In genomic region chr7:80244206-80244956, GRCh38 we compare ENCODE assay signal across 17 cellular contexts.
A peak's percentile ranks its signal among the peaks of the same experiment; 100 is the strongest.
DNase-seq lines count a peak whose midpoint lies in the region; ATAC-seq, FAIRE-seq and TF ChIP-seq lines count a peak whose summit lies in the region.
"Had no signal": no experiment of that assay in that cellular context is flagged by ENCODE, and none has a peak within 500 bp of the region (broad histone marks: within the 10 kb centered on the region; RNA-seq: fewer than 3 reads in every experiment).

No MANE protein-coding gene starts in this region.

- peak overlapping the region; percentile 64 for H2BK120ac ChIP-seq in mesenchymal stem cell (ENCODE audit: low read depth, low read length)

- H2BK15ac ChIP-seq in mesenchymal stem cell (ENCODE audit: low read depth, poor library complexity, severe bottlenecking), result no peak overlapping the region

- WGBS in mesenchymal stem cell, result 27% methylated on average over 3 of the region's 4 CpGs

- H3K27ac ChIP-seq in mesenchymal stem cell (ENCODE audit: low read length, poor library complexity, severe bottlenecking) (no peak overlapping the region), foreskin keratinocyte (no peak overlapping the region)
- H3K27ac ChIP-seq: WERI-Rb-1 had no signal

- H3K4me1 ChIP-seq in mesenchymal stem cell (ENCODE audit: control insufficient read depth, insufficient read depth, low read depth, low read length) (no peaks in the 10 kb centered on the region), foreskin keratinocyte (no peaks in the 10 kb centered on the region)

- H3K18ac ChIP-seq in mesenchymal stem cell (ENCODE audit: low read depth in 1 of 2, low read length in 2 of 2), result peak overlapping the region; percentile 22 to 78

- H3K4ac ChIP-seq in mesenchymal stem cell (ENCODE audit: low read depth in 1 of 2, low read length in 2 of 2), result peak overlapping the region; percentile 3 to 29

- H3K36me3 ChIP-seq in mesenchymal stem cell (ENCODE audit: control insufficient read depth in 1 of 2, insufficient read depth in 2 of 2, low read depth in 1 of 2, low read length in 2 of 2), result no peaks in the 10 kb centered on the region
- H3K36me3 ChIP-seq: WERI-Rb-1 had no signal

- no peaks in the 10 kb centered on the region for H3K9me3 ChIP-seq in mesenchymal stem cell (ENCODE audit: control insufficient read depth, low read length)

- intact Hi-C loops in Right ventricle myocardium superior (cut with DNase I), result no loop called here
- intact Hi-C loops in cardiac septum (cut with DNase I), result no loop called here

- H2BK12ac ChIP-seq in mesenchymal stem cell (ENCODE audit: low read length in 2 of 2), result peak overlapping the region; percentile 33 to 83

- no peak overlapping the region for H2BK5ac ChIP-seq in mesenchymal stem cell (ENCODE audit: low read depth, low read length, poor library complexity, severe bottlenecking)

- peak overlapping the region; percentile 72 for H3K9ac ChIP-seq in mesenchymal stem cell (ENCODE audit: low read length)

- TF ChIP-seq CTCF in foreskin keratinocyte (conservative IDR thresholded peaks at IDR 0.05), result no peak

- DNase-seq in Right ventricle myocardium superior (no peak), cardiac septum (ENCODE audit: low spot score) (no peak), fibroblast of gingiva (ENCODE audit: low read depth) (peak; percentile 51), mesenchymal stem cell (peak; percentile 85), foreskin keratinocyte (no peak), GM19239 (ENCODE audit: insufficient read length, low spot score) (no peak), SHP77 (lab: John Stamatoyannopoulos, UW) (no peak)
- DNase-seq: ACHN; activated naive CD4-positive, alpha-beta T cell; CD8-positive, alpha-beta T cell; EL; NCI-H1436; small intestine; stimulated activated naive B cell treated with anti-CD40 and anti-IgM and Interleukin-4, amounts not matched to agents 10 μg/mL and 1 μg/mL and 100 μg/mL, for 72 hours; WERI-Rb-1 had no signal

- H3K4me2 ChIP-seq in mesenchymal stem cell (ENCODE audit: low read length, poor library complexity, severe bottlenecking), result no peak overlapping the region

- FAIRE-seq in GM19239 (lab: Jason Lieb, UNC), result no peak
- FAIRE-seq: small intestine had no signal

- H4K91ac ChIP-seq in mesenchymal stem cell (ENCODE audit: low read length), result peak overlapping the region; percentile 84

- H4K8ac ChIP-seq in mesenchymal stem cell (ENCODE audit: low read length), result peak overlapping the region; percentile 67

- H3K14ac ChIP-seq in mesenchymal stem cell (ENCODE audit: low read length in 2 of 2), result peak overlapping the region in 1 of 2 experiments; percentile 41

- no peak overlapping the region for H2AFZ ChIP-seq in mesenchymal stem cell (ENCODE audit: low read depth, low read length)

- H3K23ac ChIP-seq in mesenchymal stem cell (ENCODE audit: low read length in 2 of 2), result no peak overlapping the region

- H3K79me1 ChIP-seq in mesenchymal stem cell (replicated peaks; ENCODE audit: low read length, poor library complexity, severe bottlenecking), result no peaks in the 10 kb centered on the region

- H3K4me3 ChIP-seq in mesenchymal stem cell (ENCODE audit: insufficient read depth in 1 of 2, low read depth in 1 of 2, low read length in 2 of 2), result no peak overlapping the region

- H3K27me3 ChIP-seq in mesenchymal stem cell (ENCODE audit: control insufficient read depth in 1 of 2, insufficient read depth in 1 of 2, low read length in 2 of 2), result no peaks in the 10 kb centered on the region
- H3K27me3 ChIP-seq in foreskin keratinocyte, result no peaks in the 10 kb centered on the region

- peak; percentile 79 for ATAC-seq in Right ventricle myocardium superior (ENCODE audit: poor library complexity)
- no peak for ATAC-seq in foreskin keratinocyte
- ATAC-seq in HG02759 (IDR thresholded peaks at IDR 0.05; ENCODE audit: unreplicated experiment), result no peak
- ATAC-seq: CD8-positive, alpha-beta T cell; Panc1; stimulated activated naive B cell treated with anti-CD40 and anti-IgM and Interleukin-4, amounts not matched to agents 10 μg/mL and 1 μg/mL and 100 μg/mL, for 72 hours had no signal

- no peak overlapping the region for H2AK5ac ChIP-seq in mesenchymal stem cell (ENCODE audit: low read length, severe bottlenecking)

Comparison
In these comparisons a context has a peak if more than half of its experiments do, and no peak if none do; other contexts are left out.
1. DNase-seq: peak in fibroblast of gingiva (single experiment) and mesenchymal stem cell (single experiment); none in Right ventricle myocardium superior (single experiment), cardiac septum (single experiment), foreskin keratinocyte (0 of 2), GM19239 (single experiment) and SHP77 (0 of 2).